Comparison of ENCODE assay signal across 22 cellular contexts in genomic region chr1:223052479-223052878, GRCh38.
"Had no signal": no experiment of that assay in that cellular context is flagged by ENCODE, and none has a peak within 500 bp of the region (broad histone marks: within the 10 kb centered on the region; RNA-seq: fewer than 3 reads in every experiment).

No MANE protein-coding gene starts in this region.

- H3K27me3 ChIP-seq: colonic mucosa, esophagus squamous epithelium, pancreas, spleen, testis, transverse colon, upper lobe of right lung, uterus had no signal

- ATAC-seq: mucosa of descending colon; naive thymus-derived CD4-positive, alpha-beta T cell; pancreas; stimulated activated memory B cell treated with anti-CD40 and anti-IgM and Interleukin-4, amounts not matched to agents 10 μg/mL and 1 μg/mL and 100 μg/mL, for 72 hours; stimulated activated naive CD8-positive, alpha-beta T cell treated with anti-CD3 and anti-CD28 coated beads, Interleukin-15, Interleukin-2, amounts not matched to agents 100 U/mL and 50 U/mL, for 24 hours; upper lobe of right lung had no signal

- H3K4me1 ChIP-seq: colonic mucosa, esophagus squamous epithelium, pancreas, spleen, testis, upper lobe of right lung, uterus had no signal

- DNase-seq: colonic mucosa; effector memory CD4-positive, alpha-beta T cell; erythroblast; esophagus squamous epithelium; foreskin melanocyte; glutamatergic neuron; mesenchymal stem cell; mucosa of descending colon; naive thymus-derived CD4-positive, alpha-beta T cell; pancreas; spleen; stimulated activated CD4-positive, alpha-beta T cell treated with anti-CD3 and anti-CD28 coated beads, Interleukin-4, amount 100 ng/mL, for 4 hours; stimulated activated naive CD8-positive, alpha-beta T cell treated with anti-CD3 and anti-CD28 coated beads, Interleukin-15, Interleukin-2, amounts not matched to agents 100 U/mL and 50 U/mL, for 24 hours; substantia nigra; testis; transverse colon; upper lobe of right lung; uterus had no signal

- H3K4me3 ChIP-seq: colonic mucosa, esophagus squamous epithelium, mucosa of descending colon, pancreas, skin epidermis, spleen, testis, transverse colon, upper lobe of right lung, uterus had no signal

- H3K9me3 ChIP-seq: colonic mucosa, esophagus squamous epithelium, mucosa of descending colon, pancreas, spleen, testis, transverse colon, upper lobe of right lung, uterus had no signal

- H3K36me3 ChIP-seq: colonic mucosa, esophagus squamous epithelium, pancreas, spleen, transverse colon, upper lobe of right lung, uterus had no signal

- H3K27ac ChIP-seq: colonic mucosa, esophagus squamous epithelium, pancreas, skin epidermis, spleen, testis, upper lobe of right lung, uterus had no signal

- FAIRE-seq: endometrium, keratinocyte, pancreas had no signal
